Comparison of ENCODE assay signal across 12 cellular contexts in the genomic region with DNA sequence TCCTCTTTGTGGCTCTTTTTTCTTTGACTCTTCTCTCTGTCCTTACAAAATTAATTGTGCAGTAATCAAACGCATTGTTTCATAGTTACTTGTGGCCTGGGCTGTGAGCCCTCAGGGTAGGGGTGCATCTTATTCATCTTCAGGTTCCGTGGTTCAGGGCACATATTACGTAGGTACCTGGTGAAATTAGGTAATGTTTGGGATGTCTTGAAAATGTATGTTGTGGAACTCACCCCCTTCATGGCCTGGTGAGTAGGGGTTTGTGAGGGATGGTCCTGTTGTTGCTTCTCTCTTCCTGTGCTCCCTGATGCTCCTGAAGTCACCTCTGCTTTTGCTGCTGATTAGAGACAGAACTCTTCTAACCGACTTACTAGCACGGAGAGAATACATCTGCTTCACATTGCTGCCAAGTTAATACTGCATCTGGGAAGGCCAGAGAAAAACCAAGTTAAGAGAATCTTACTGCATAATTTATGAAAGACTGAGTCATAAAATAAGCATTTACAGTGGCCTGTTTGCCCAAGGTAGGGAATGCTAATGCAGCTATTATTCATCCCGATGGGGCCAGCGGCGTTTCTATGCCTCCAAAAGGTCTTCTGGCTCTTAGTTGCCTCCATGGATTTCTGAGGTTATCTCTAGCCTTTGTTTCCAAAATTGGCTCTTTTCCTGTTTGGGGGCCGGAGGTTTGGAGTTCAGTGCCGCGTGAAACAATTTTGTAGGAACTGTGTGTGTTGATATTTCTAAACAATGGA.
DNase-seq lines count a peak whose midpoint lies in the region; ATAC-seq and TF ChIP-seq lines count a peak whose summit lies in the region.
"Had no signal": no experiment of that assay in that cellular context is flagged by ENCODE, and none has a peak within 500 bp of the region (broad histone marks: within the 10 kb centered on the region; RNA-seq: fewer than 3 reads in every experiment).

No MANE protein-coding gene starts in this region.

- no peak overlapping the region for H3K4me3 Mint-ChIP-seq in activated naive CD4-positive, alpha-beta T cell treated with anti-CD3 and anti-CD28 coated beads, Interleukin-2, amount 50 U/mL, for 24 hours
- H3K4me3 Mint-ChIP-seq in activated CD8-positive, alpha-beta memory T cell treated with anti-CD3 and anti-CD28 coated beads, Interleukin-2, amount 10 ng/mL, durations not matched to agents 7 days and 5 days = no peak overlapping the region
- H3K4me3 Mint-ChIP-seq: B cell; stimulated activated naive CD8-positive, alpha-beta T cell treated with anti-CD3 and anti-CD28 coated beads, Interleukin-15, amount 100 ng/mL, for 72 hours had no signal

- peaks cover under 1% of the 10 kb centered on the region for H3K36me3 ChIP-seq in suprapubic skin

- peak overlapping the region; percentile 84 for H3K27ac ChIP-seq in suprapubic skin

- TF ChIP-seq EP300 in suprapubic skin (IDR thresholded peaks at IDR 0.05) = no peak

- CTCF ChIA-PET in activated CD8-positive, alpha-beta memory T cell treated with anti-CD3 and anti-CD28 coated beads, Interleukin-2, amount 10 ng/mL, durations not matched to agents 7 days and 5 days (lab: Charles Lee) = no interaction called here

- DNase-seq in activated naive CD4-positive, alpha-beta T cell (lab: John Stamatoyannopoulos, UW) = no peak
- DNase-seq in amniotic epithelial cell (ENCODE audit: low read depth) = peak; percentile 93
- peak; percentile 37 for DNase-seq in islet precursor cell
- no peak for DNase-seq in suprapubic skin (ENCODE audit: low spot score in 2 of 2)
- DNase-seq in activated CD8-positive, alpha-beta memory T cell treated with anti-CD3 and anti-CD28 coated beads, Interleukin-2, amount 10 ng/mL, durations not matched to agents 7 days and 5 days = no peak
- DNase-seq: activated CD4-positive, alpha-beta T cell treated with anti-CD3 and anti-CD28 coated beads for 48 hours; occipital lobe; stimulated activated naive CD8-positive, alpha-beta T cell treated with anti-CD3 and anti-CD28 coated beads, Interleukin-15, amount 100 ng/mL, for 72 hours had no signal

- no peaks in the 10 kb centered on the region for H3K27me3 ChIP-seq in suprapubic skin

- 32% methylated on average over 11 of the region's 11 CpGs for WGBS in suprapubic skin

- H3K4me1 Mint-ChIP-seq in activated naive CD4-positive, alpha-beta T cell treated with anti-CD3 and anti-CD28 coated beads, Interleukin-2, amount 50 U/mL, for 24 hours = peaks cover 41% of the 10 kb centered on the region
- no peaks in the 10 kb centered on the region for H3K4me1 Mint-ChIP-seq in activated CD8-positive, alpha-beta memory T cell treated with anti-CD3 and anti-CD28 coated beads, Interleukin-2, amount 10 ng/mL, durations not matched to agents 7 days and 5 days

- no peak for TF ChIP-seq CTCF in suprapubic skin (IDR thresholded peaks at IDR 0.05)

- H3K9me3 ChIP-seq in suprapubic skin = no peaks in the 10 kb centered on the region

- H3K36me3 Mint-ChIP-seq in activated naive CD4-positive, alpha-beta T cell treated with anti-CD3 and anti-CD28 coated beads, Interleukin-2, amount 50 U/mL, for 24 hours = peaks cover 25% of the 10 kb centered on the region
- H3K36me3 Mint-ChIP-seq in activated CD8-positive, alpha-beta memory T cell treated with anti-CD3 and anti-CD28 coated beads, Interleukin-2, amount 10 ng/mL, durations not matched to agents 7 days and 5 days = peaks cover 32% of the 10 kb centered on the region

- H3K4me1 ChIP-seq in suprapubic skin = peaks cover 35% of the 10 kb centered on the region

- no peaks in the 10 kb centered on the region for H3K9me3 Mint-ChIP-seq in activated naive CD4-positive, alpha-beta T cell treated with anti-CD3 and anti-CD28 coated beads, Interleukin-2, amount 50 U/mL, for 24 hours
- H3K9me3 Mint-ChIP-seq in activated CD8-positive, alpha-beta memory T cell treated with anti-CD3 and anti-CD28 coated beads, Interleukin-2, amount 10 ng/mL, durations not matched to agents 7 days and 5 days (ENCODE audit: low read depth) = peaks cover 9% of the 10 kb centered on the region

- peak overlapping the region; percentile 36 for H3K27ac Mint-ChIP-seq in activated naive CD4-positive, alpha-beta T cell treated with anti-CD3 and anti-CD28 coated beads, Interleukin-2, amount 50 U/mL, for 24 hours
- no peak overlapping the region for H3K27ac Mint-ChIP-seq in activated CD8-positive, alpha-beta memory T cell treated with anti-CD3 and anti-CD28 coated beads, Interleukin-2, amount 10 ng/mL, durations not matched to agents 7 days and 5 days
- H3K27ac Mint-ChIP-seq: B cell had no signal

- H3K27me3 Mint-ChIP-seq in activated naive CD4-positive, alpha-beta T cell treated with anti-CD3 and anti-CD28 coated beads, Interleukin-2, amount 50 U/mL, for 24 hours = no peaks in the 10 kb centered on the region
- no peaks in the 10 kb centered on the region for H3K27me3 Mint-ChIP-seq in activated CD8-positive, alpha-beta memory T cell treated with anti-CD3 and anti-CD28 coated beads, Interleukin-2, amount 10 ng/mL, durations not matched to agents 7 days and 5 days
- H3K27me3 Mint-ChIP-seq: B cell; stimulated activated naive CD8-positive, alpha-beta T cell treated with anti-CD3 and anti-CD28 coated beads, Interleukin-15, amount 100 ng/mL, for 72 hours had no signal

- TF ChIP-seq POLR2A in suprapubic skin (IDR thresholded peaks at IDR 0.05) = no peak

- H3K4me3 ChIP-seq in suprapubic skin = no peak overlapping the region

- ATAC-seq in activated CD8-positive, alpha-beta memory T cell treated with anti-CD3 and anti-CD28 coated beads, Interleukin-2, amount 10 ng/mL, durations not matched to agents 7 days and 5 days = no peak
- no peak for ATAC-seq in GM21526 (IDR thresholded peaks at IDR 0.05; ENCODE audit: low FRiP score, unreplicated experiment)
- ATAC-seq in HG03045 (IDR thresholded peaks at IDR 0.05; ENCODE audit: unreplicated experiment) = no peak
- ATAC-seq: stimulated activated naive CD8-positive, alpha-beta T cell treated with anti-CD3 and anti-CD28 coated beads, Interleukin-15, amount 100 ng/mL, for 72 hours had no signal

Comparison
In these comparisons a context has a peak if more than half of its experiments do, and no peak if none do; other contexts are left out.
1. DNase-seq: peak in amniotic epithelial cell (single experiment) and islet precursor cell (single experiment); none in activated naive CD4-positive, alpha-beta T cell (0 of 4), suprapubic skin (0 of 2) and activated CD8-positive, alpha-beta memory T cell treated with anti-CD3 and anti-CD28 coated beads, Interleukin-2, amount 10 ng/mL, durations not matched to agents 7 days and 5 days (single experiment).